8 cellular contexts compared by ENCODE assay signal in genomic region chr17:81511800-81512559, GRCh38. TPM values are rescaled to one million over a fixed set of nuclear protein-coding genes. Genes with fewer than 3 reads are reported as not detected.
DNase-seq lines count a peak whose midpoint lies in the region; ATAC-seq lines count a peak whose summit lies in the region.

No MANE protein-coding gene starts in this region.

- H3K27me3 Mint-ChIP-seq in activated T-helper 1 cell treated with anti-CD3 and anti-CD28 coated beads, Interleukin-12 subunit alpha, Interleukin-12 subunit beta, Interleukin-2, Interleukin-4 antibody, amounts not matched to agents 30 ng/mL and 10 ng/mL and 1 ng/mL, durations not matched to agents 14 hours and 24 hours and 36 hours (ENCODE audit: insufficient read depth), result no peaks in the 10 kb centered on the region

- no peaks in the 10 kb centered on the region for H3K9me3 Mint-ChIP-seq in activated T-helper 1 cell treated with anti-CD3 and anti-CD28 coated beads, Interleukin-12 subunit alpha, Interleukin-12 subunit beta, Interleukin-2, Interleukin-4 antibody, amounts not matched to agents 30 ng/mL and 10 ng/mL and 1 ng/mL, durations not matched to agents 14 hours and 24 hours and 36 hours

- peaks cover 43% of the 10 kb centered on the region for H3K36me3 Mint-ChIP-seq in activated T-helper 1 cell treated with anti-CD3 and anti-CD28 coated beads, Interleukin-12 subunit alpha, Interleukin-12 subunit beta, Interleukin-2, Interleukin-4 antibody, amounts not matched to agents 30 ng/mL and 10 ng/mL and 1 ng/mL, durations not matched to agents 14 hours and 24 hours and 36 hours (ENCODE audit: low read depth)

- DNase-seq in Daoy (ENCODE audit: low read depth) (peak; percentile 42), HT-29 (ENCODE audit: low spot score) (peak; percentile 43), glomerular visceral epithelial cell (ENCODE audit: extremely low spot score) (peak; percentile 45), retina (peak; percentile 55), HuH-7.5 (ENCODE audit: low spot score) (no peak), UCSD-AML1 (lab: John Stamatoyannopoulos, UW; ENCODE audit: unreplicated experiment) (no peak)
- DNase-seq in activated T-helper 1 cell treated with anti-CD3 and anti-CD28 coated beads, Interleukin-12 subunit alpha, Interleukin-12 subunit beta, Interleukin-2, Interleukin-4 antibody, amounts not matched to agents 30 ng/mL and 10 ng/mL and 1 ng/mL, durations not matched to agents 14 hours and 24 hours and 36 hours (ENCODE audit: low spot score), result peak; percentile 41

- intact Hi-C loops in activated T-helper 1 cell treated with anti-CD3 and anti-CD28 coated beads, Interleukin-12 subunit alpha, Interleukin-12 subunit beta, Interleukin-2, Interleukin-4 antibody, amounts not matched to agents 30 ng/mL and 10 ng/mL and 1 ng/mL, durations not matched to agents 14 hours and 24 hours and 36 hours (cut with micrococcal nuclease), result loop anchor here (2.0 to 5.0 kb wide), 4 partner anchors 117 to 1715 kb away; partner anchors contain the start of genes ARHGDIA, BAHCC1 and CBX8

- peak overlapping the region; percentile 100 for H3K4me3 Mint-ChIP-seq in activated T-helper 1 cell treated with anti-CD3 and anti-CD28 coated beads, Interleukin-12 subunit alpha, Interleukin-12 subunit beta, Interleukin-2, Interleukin-4 antibody, amounts not matched to agents 30 ng/mL and 10 ng/mL and 1 ng/mL, durations not matched to agents 14 hours and 24 hours and 36 hours

- peak overlapping the region; percentile 94 for H3K27ac Mint-ChIP-seq in activated T-helper 1 cell treated with anti-CD3 and anti-CD28 coated beads, Interleukin-12 subunit alpha, Interleukin-12 subunit beta, Interleukin-2, Interleukin-4 antibody, amounts not matched to agents 30 ng/mL and 10 ng/mL and 1 ng/mL, durations not matched to agents 14 hours and 24 hours and 36 hours

- peaks cover 28% of the 10 kb centered on the region for H3K4me1 Mint-ChIP-seq in activated T-helper 1 cell treated with anti-CD3 and anti-CD28 coated beads, Interleukin-12 subunit alpha, Interleukin-12 subunit beta, Interleukin-2, Interleukin-4 antibody, amounts not matched to agents 30 ng/mL and 10 ng/mL and 1 ng/mL, durations not matched to agents 14 hours and 24 hours and 36 hours (ENCODE audit: low read depth)

- ATAC-seq in HG02870 (IDR thresholded peaks at IDR 0.05; ENCODE audit: unreplicated experiment), result no peak

RNA-seq across cellular contexts. Expression of gene ACTG1, which starts 0.6 kb away (rescaled TPM):
- 5,410 and 5,454 TPM in 2 replicates for total RNA-seq in Daoy (2014; rRNA removed; shearing (Covaris generic))
- 3,401 and 4,670 TPM in 2 replicates for total RNA-seq in HT-29 (2014; rRNA removed; shearing (Covaris generic))
- 3,516 TPM in 2 replicates for total RNA-seq in activated T-helper 1 cell treated with anti-CD3 and anti-CD28 coated beads, Interleukin-12 subunit alpha, Interleukin-12 subunit beta, Interleukin-2, Interleukin-4 antibody, amounts not matched to agents 30 ng/mL and 10 ng/mL and 1 ng/mL, durations not matched to agents 14 hours and 24 hours and 36 hours

RNA-seq across cellular contexts. Expression of gene FSCN2, which starts 16.2 kb away (rescaled TPM):
- total RNA-seq in Daoy (2014; rRNA removed; shearing (Covaris generic)), result 0.17 TPM in 1 of 2 replicates, not detected in the other
- 4.3 and 4.7 TPM in 2 replicates for total RNA-seq in HT-29 (2014; rRNA removed; shearing (Covaris generic))
- 0.52 and 0.64 TPM in 2 replicates for total RNA-seq in activated T-helper 1 cell treated with anti-CD3 and anti-CD28 coated beads, Interleukin-12 subunit alpha, Interleukin-12 subunit beta, Interleukin-2, Interleukin-4 antibody, amounts not matched to agents 30 ng/mL and 10 ng/mL and 1 ng/mL, durations not matched to agents 14 hours and 24 hours and 36 hours

RNA-seq across cellular contexts. Expression of gene FAAP100, which starts 40.2 kb away (rescaled TPM):
- 11.7 TPM in 2 replicates for total RNA-seq in Daoy (2014; rRNA removed; shearing (Covaris generic))
- 67.5 and 70.9 TPM in 2 replicates for total RNA-seq in HT-29 (2014; rRNA removed; shearing (Covaris generic))
- 69.2 and 69.5 TPM in 2 replicates for total RNA-seq in activated T-helper 1 cell treated with anti-CD3 and anti-CD28 coated beads, Interleukin-12 subunit alpha, Interleukin-12 subunit beta, Interleukin-2, Interleukin-4 antibody, amounts not matched to agents 30 ng/mL and 10 ng/mL and 1 ng/mL, durations not matched to agents 14 hours and 24 hours and 36 hours

Comparison
In these comparisons a context has a peak if more than half of its experiments do, and no peak if none do; other contexts are left out.
1. DNase-seq: peak in Daoy (single experiment), HT-29 (single experiment), activated T-helper 1 cell treated with anti-CD3 and anti-CD28 coated beads, Interleukin-12 subunit alpha, Interleukin-12 subunit beta, Interleukin-2, Interleukin-4 antibody, amounts not matched to agents 30 ng/mL and 10 ng/mL and 1 ng/mL, durations not matched to agents 14 hours and 24 hours and 36 hours (single experiment), glomerular visceral epithelial cell (single experiment) and retina (single experiment); none in HuH-7.5 (single experiment) and UCSD-AML1 (single experiment).